Comparison of ENCODE assay signal across 10 cellular contexts in the genomic region with DNA sequence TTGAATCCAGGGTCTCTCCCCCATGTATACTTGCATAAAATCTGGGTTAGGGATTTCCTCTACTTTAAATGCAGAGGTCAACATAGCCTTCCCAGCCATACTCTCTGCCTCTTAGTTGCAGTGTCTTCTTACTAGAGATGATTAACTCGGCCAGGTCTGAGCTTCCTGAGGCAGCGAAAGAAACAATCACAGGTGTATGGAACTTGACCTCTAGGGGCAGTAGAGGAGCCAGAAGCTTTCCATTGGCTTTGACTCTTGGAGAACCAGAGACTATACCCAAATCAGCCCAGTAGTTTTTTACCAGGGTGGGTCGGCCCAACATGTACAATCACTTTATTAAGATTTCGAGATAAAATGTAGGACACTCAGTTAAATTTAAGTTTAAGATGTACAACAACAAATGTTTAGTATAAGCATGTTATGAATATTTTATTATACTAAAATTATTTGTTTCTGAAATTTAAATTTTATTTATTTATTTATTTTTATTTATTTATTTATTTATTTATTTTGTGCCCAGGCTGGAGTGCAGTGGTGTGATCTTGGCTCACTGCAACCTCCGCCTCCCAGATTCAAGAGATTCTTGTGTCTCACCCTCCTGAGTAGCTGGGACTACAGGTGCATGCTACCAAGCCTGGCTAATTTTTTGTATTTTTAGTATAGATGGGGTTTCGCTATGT. TPM values are rescaled to one million over a fixed set of nuclear protein-coding genes. Genes with fewer than 3 reads are reported as not detected.
A peak's percentile ranks its signal among the peaks of the same experiment; 100 is the strongest.
DNase-seq lines count a peak whose midpoint lies in the region; ATAC-seq and TF ChIP-seq lines count a peak whose summit lies in the region.
"Had no signal": no experiment of that assay in that cellular context is flagged by ENCODE, and none has a peak within 500 bp of the region (broad histone marks: within the 10 kb centered on the region; RNA-seq: fewer than 3 reads in every experiment).

No MANE protein-coding gene starts in this region.

- H3K4me1 ChIP-seq in Peyer's patch, result no peaks in the 10 kb centered on the region
- H3K4me1 ChIP-seq in ascending aorta, result no peaks in the 10 kb centered on the region
- no peaks in the 10 kb centered on the region for H3K4me1 ChIP-seq in tibial artery

- POLR2A ChIA-PET in activated CD4-positive, alpha-beta T cell treated with anti-CD3 and anti-CD28 coated beads, Interleukin-2, amount 10 ng/mL, durations not matched to agents 7 days and 5 days (lab: Charles Lee), result no interaction called here
- POLR2A ChIA-PET in T-cell (lab: Charles Lee), result no interaction called here

- intact Hi-C loops in ascending aorta (cut with DNase I), result no loop called here
- intact Hi-C loops in tibial artery (cut with DNase I; ENCODE audit: low total_unique reads), result no loop called here

- H3K27ac ChIP-seq in Peyer's patch, result no peak overlapping the region
- no peak overlapping the region for H3K27ac ChIP-seq in ascending aorta
- H3K27ac ChIP-seq in tibial artery, result no peak overlapping the region
- H3K27ac ChIP-seq: skin epidermis had no signal

- H3K36me3 Mint-ChIP-seq in activated CD4-positive, alpha-beta T cell treated with anti-CD3 and anti-CD28 coated beads, Interleukin-2, amount 10 ng/mL, durations not matched to agents 7 days and 5 days (ENCODE audit: low read depth), result no peaks in the 10 kb centered on the region
- H3K36me3 Mint-ChIP-seq in T-cell, result no peaks in the 10 kb centered on the region

- CTCF ChIA-PET in activated CD4-positive, alpha-beta T cell treated with anti-CD3 and anti-CD28 coated beads, Interleukin-2, amount 10 ng/mL, durations not matched to agents 7 days and 5 days (lab: Charles Lee), result no interaction called here
- CTCF ChIA-PET in T-cell (lab: Charles Lee), result no interaction called here

- H3K4me3 Mint-ChIP-seq in activated CD4-positive, alpha-beta T cell treated with anti-CD3 and anti-CD28 coated beads, Interleukin-2, amount 10 ng/mL, durations not matched to agents 7 days and 5 days, result no peak overlapping the region
- H3K4me3 Mint-ChIP-seq in T-cell, result no peak overlapping the region
- H3K4me3 Mint-ChIP-seq: activated T-cell treated with anti-CD3 and anti-CD28 coated beads, Interleukin-2, amount 50 U/mL, for 72 hours had no signal

- H3K27ac Mint-ChIP-seq in activated CD4-positive, alpha-beta T cell treated with anti-CD3 and anti-CD28 coated beads, Interleukin-2, amount 10 ng/mL, durations not matched to agents 7 days and 5 days, result no peak overlapping the region
- no peak overlapping the region for H3K27ac Mint-ChIP-seq in T-cell
- H3K27ac Mint-ChIP-seq: activated T-cell treated with anti-CD3 and anti-CD28 coated beads, Interleukin-2, amount 50 U/mL, for 72 hours had no signal

- peaks cover 10% of the 10 kb centered on the region for H3K27me3 Mint-ChIP-seq in activated CD4-positive, alpha-beta T cell treated with anti-CD3 and anti-CD28 coated beads, Interleukin-2, amount 10 ng/mL, durations not matched to agents 7 days and 5 days
- H3K27me3 Mint-ChIP-seq in T-cell, result peaks cover 13 to 25% of the 10 kb centered on the region in 2 donors

- peak; percentile 11 for DNase-seq in activated CD4-positive, alpha-beta T cell treated with anti-CD3 and anti-CD28 coated beads, Interleukin-2, amount 10 ng/mL, durations not matched to agents 7 days and 5 days
- DNase-seq in activated CD4-positive, alpha-beta T cell treated with anti-CD3 and anti-CD28 coated beads for 1 hour, result no peak
- peak; percentile 67 for DNase-seq in H7
- DNase-seq in Peyer's patch, result no peak
- peak; percentile 88 for DNase-seq in left kidney (ENCODE audit: low read depth, low spot score)
- no peak for DNase-seq in ascending aorta (ENCODE audit: low spot score in 2 of 2)
- DNase-seq in T-cell, result no peak
- no peak for DNase-seq in tibial artery

- H3K4me1 Mint-ChIP-seq in activated CD4-positive, alpha-beta T cell treated with anti-CD3 and anti-CD28 coated beads, Interleukin-2, amount 10 ng/mL, durations not matched to agents 7 days and 5 days, result no peaks in the 10 kb centered on the region
- H3K4me1 Mint-ChIP-seq in T-cell, result no peaks in the 10 kb centered on the region

- TF ChIP-seq CTCF in Peyer's patch (IDR thresholded peaks at IDR 0.05) (peak in 4 of 6 experiments; percentile 11 to 31 (median 18)), ascending aorta (IDR thresholded peaks at IDR 0.05) (no peak), tibial artery (IDR thresholded peaks at IDR 0.05) (no peak)

- no peaks in the 10 kb centered on the region for H3K9me3 Mint-ChIP-seq in activated CD4-positive, alpha-beta T cell treated with anti-CD3 and anti-CD28 coated beads, Interleukin-2, amount 10 ng/mL, durations not matched to agents 7 days and 5 days
- H3K9me3 Mint-ChIP-seq in T-cell, result no peaks in the 10 kb centered on the region
- H3K9me3 Mint-ChIP-seq: activated T-cell treated with anti-CD3 and anti-CD28 coated beads, Interleukin-2, amount 50 U/mL, for 72 hours had no signal

- TF ChIP-seq POLR2A in Peyer's patch (IDR thresholded peaks at IDR 0.05), result no peak

- H3K27me3 ChIP-seq in H7 (ENCODE audit: control insufficient read depth, insufficient read depth, low read length) (no peaks in the 10 kb centered on the region), Peyer's patch (no peaks in the 10 kb centered on the region), ascending aorta (no peaks in the 10 kb centered on the region), tibial artery (peaks cover 0 to 5% of the 10 kb centered on the region in 2 donors)

- no peak for ATAC-seq in T-cell (replicated peaks in 1 of 4)
- ATAC-seq: activated T-cell treated with anti-CD3 and anti-CD28 coated beads, Interleukin-2, amount 50 U/mL, for 72 hours had no signal

- no peaks in the 10 kb centered on the region for H3K9me3 ChIP-seq in Peyer's patch
- no peaks in the 10 kb centered on the region for H3K9me3 ChIP-seq in ascending aorta
- no peaks in the 10 kb centered on the region for H3K9me3 ChIP-seq in tibial artery

- H3K4me3 ChIP-seq in H7 (ENCODE audit: insufficient read depth, low read depth, low read length) (no peak overlapping the region), Peyer's patch (no peak overlapping the region), ascending aorta (no peak overlapping the region), tibial artery (no peak overlapping the region)
- H3K4me3 ChIP-seq: skin epidermis had no signal

- H3K36me3 ChIP-seq in H7 (replicated peaks; ENCODE audit: control insufficient read depth, insufficient read depth, low read length) (no peaks in the 10 kb centered on the region), Peyer's patch (no peaks in the 10 kb centered on the region), ascending aorta (no peaks in the 10 kb centered on the region), tibial artery (no peaks in the 10 kb centered on the region)

RNA-seq across cellular contexts. Expression of a gene that starts 48.0 kb away (rescaled TPM):
- total RNA-seq in activated CD4-positive, alpha-beta T cell treated with anti-CD3 and anti-CD28 coated beads, Interleukin-2, amount 10 ng/mL, durations not matched to agents 7 days and 5 days, result not detected
- total RNA-seq in H7 (2014; rRNA removed; shearing (Covaris generic)), result not detected in 2 replicates
- total RNA-seq in Peyer's patch (not detected), ascending aorta (not detected), T-cell (not detected)
- total RNA-seq: activated T-cell treated with anti-CD3 and anti-CD28 coated beads, Interleukin-2, amount 50 U/mL, for 72 hours had no signal

Comparison
In these comparisons a context has a peak if more than half of its experiments do, and no peak if none do; other contexts are left out.
1. DNase-seq: peak in activated CD4-positive, alpha-beta T cell treated with anti-CD3 and anti-CD28 coated beads, Interleukin-2, amount 10 ng/mL, durations not matched to agents 7 days and 5 days (single experiment), H7 (single experiment) and left kidney (single experiment); none in activated CD4-positive, alpha-beta T cell treated with anti-CD3 and anti-CD28 coated beads for 1 hour (single experiment), Peyer's patch (0 of 3), ascending aorta (0 of 2), T-cell (0 of 34) and tibial artery (0 of 2).
2. CTCF ChIP-seq: peak in Peyer's patch (4 of 6); none in ascending aorta (0 of 3) and tibial artery (0 of 2).